Comparison of ENCODE assay signal across 15 cellular contexts in genomic region chr1:10940451-10940804, GRCh38.
DNase-seq lines count a peak whose midpoint lies in the region; ATAC-seq and TF ChIP-seq lines count a peak whose summit lies in the region.
"Had no signal": no experiment of that assay in that cellular context is flagged by ENCODE, and none has a peak within 500 bp of the region (broad histone marks: within the 10 kb centered on the region; RNA-seq: fewer than 3 reads in every experiment).

No MANE protein-coding gene starts in this region.

- peak overlapping the region; percentile 57 for H2AFZ ChIP-seq in neuronal stem cell (ENCODE audit: low read length)
- H2AFZ ChIP-seq: GM23248 had no signal

- no CpG with 5 or more reads among the region's 5 CpGs for WGBS in neuronal stem cell (ENCODE audit: extremely low coverage in 2 of 2, insufficient read length in 2 of 2, insufficient replicate concordance in 1 of 2), 2 donors

- TF ChIP-seq CTCF in foreskin fibroblast (IDR thresholded peaks at IDR 0.05; ENCODE audit: low read depth, low read length) = no peak

- peaks cover 8 to 11% of the 10 kb centered on the region in 2 donors for H3K4me1 ChIP-seq in neuronal stem cell (ENCODE audit: control insufficient read depth in 2 of 2, insufficient read depth in 1 of 2, low read depth in 1 of 2, low read length in 2 of 2)

- H3K4ac ChIP-seq in neuronal stem cell (ENCODE audit: low read length) = no peak overlapping the region

- ATAC-seq in HG03354 (IDR thresholded peaks at IDR 0.05; ENCODE audit: poor library complexity, severe bottlenecking, unreplicated experiment) = peak; percentile 21
- ATAC-seq: gastrocnemius medialis had no signal

- no peak overlapping the region for H3K14ac ChIP-seq in neuronal stem cell (ENCODE audit: low read length)

- no peak for DNase-seq in activated T-cell treated with anti-CD3 and anti-CD28 coated beads, Interleukin-2, amount 50 U/mL, for 24 hours
- DNase-seq in activated T-cell treated with anti-CD3 and anti-CD28 coated beads for 4 hours (no peak), neuronal stem cell (ENCODE audit: low spot score) (no peak), activated gamma-delta T cell (lab: John Stamatoyannopoulos, UW) (no peak), NCI-H2171 treated with DMSO at 0.1 percent for 48 hours (lab: John Stamatoyannopoulos, UW) (no peak), foreskin fibroblast (no peak)
- DNase-seq: gastrocnemius medialis; GM23248; NCI-H1092; NCI-H2227 treated with DMSO at 0.1 percent for 48 hours; NK-92 treated with Interleukin-12 subunit alpha and Interleukin-12 subunit beta, amount 100 ng/mL, for 24 hours; SHP77; trophoblast cell had no signal

- H2AK5ac ChIP-seq in neuronal stem cell (ENCODE audit: low read depth, low read length) = no peak overlapping the region

- no peak overlapping the region for H3K9ac ChIP-seq in neuronal stem cell (ENCODE audit: low read depth, low read length, poor library complexity)
- H3K9ac ChIP-seq: GM23248 had no signal

- no peak overlapping the region for H3K4me3 Mint-ChIP-seq in activated T-cell treated with anti-CD3 and anti-CD28 coated beads, Interleukin-2, amount 50 U/mL, for 24 hours
- peak overlapping the region; percentile 76 for H3K4me3 Mint-ChIP-seq in activated naive CD8-positive, alpha-beta T cell

- no peak overlapping the region for H3K4me2 ChIP-seq in neuronal stem cell (ENCODE audit: insufficient read depth, low read length, poor library complexity, severe bottlenecking)

- no peak overlapping the region for H4K8ac ChIP-seq in neuronal stem cell (ENCODE audit: low read depth, low read length)

- H3K27ac ChIP-seq in neuronal stem cell (replicated peaks; ENCODE audit: low read length) = no peak overlapping the region
- H3K27ac ChIP-seq: gastrocnemius medialis, GM23248 had no signal

- H3K36me3 ChIP-seq in neuronal stem cell (replicated peaks in 1 of 2; ENCODE audit: control insufficient read depth in 2 of 2, insufficient read depth in 2 of 2, low read length in 2 of 2) = no peaks in the 10 kb centered on the region
- H3K36me3 ChIP-seq: gastrocnemius medialis had no signal

- no peak overlapping the region for H2BK12ac ChIP-seq in neuronal stem cell (ENCODE audit: low read length)

- no peak overlapping the region for H2BK120ac ChIP-seq in neuronal stem cell (ENCODE audit: low read depth, low read length)

- H3K4me1 Mint-ChIP-seq in activated T-cell treated with anti-CD3 and anti-CD28 coated beads, Interleukin-2, amount 50 U/mL, for 24 hours (ENCODE audit: low read depth) = peaks cover 36% of the 10 kb centered on the region
- H3K4me1 Mint-ChIP-seq in activated naive CD8-positive, alpha-beta T cell (ENCODE audit: low read depth) = peaks cover 39% of the 10 kb centered on the region

- H3K79me1 ChIP-seq in neuronal stem cell (ENCODE audit: low read depth, low read length) = no peaks in the 10 kb centered on the region

- no peaks in the 10 kb centered on the region for H3K36me3 Mint-ChIP-seq in activated T-cell treated with anti-CD3 and anti-CD28 coated beads, Interleukin-2, amount 50 U/mL, for 24 hours (ENCODE audit: low read depth)
- H3K36me3 Mint-ChIP-seq in activated naive CD8-positive, alpha-beta T cell = no peaks in the 10 kb centered on the region

- H3K23ac ChIP-seq in neuronal stem cell (ENCODE audit: low read depth, low read length, poor library complexity) = no peak overlapping the region

- H3K9me3 Mint-ChIP-seq in activated T-cell treated with anti-CD3 and anti-CD28 coated beads, Interleukin-2, amount 50 U/mL, for 24 hours = no peaks in the 10 kb centered on the region
- H3K9me3 Mint-ChIP-seq in activated naive CD8-positive, alpha-beta T cell (ENCODE audit: low read depth) = no peaks in the 10 kb centered on the region

- H3K27ac Mint-ChIP-seq in activated T-cell treated with anti-CD3 and anti-CD28 coated beads, Interleukin-2, amount 50 U/mL, for 24 hours = peak overlapping the region; percentile 30
- H3K27ac Mint-ChIP-seq in activated naive CD8-positive, alpha-beta T cell = no peak overlapping the region

- H3K27me3 ChIP-seq in neuronal stem cell (ENCODE audit: control insufficient read depth in 3 of 3, insufficient read depth in 3 of 3, low read depth in 1 of 3, low read length in 3 of 3) = peaks cover 0 to 60% (median 0%) of the 10 kb centered on the region in 3 experiments
- H3K27me3 ChIP-seq: gastrocnemius medialis had no signal

- no peak overlapping the region for H3K18ac ChIP-seq in neuronal stem cell (ENCODE audit: low read length)

- H2BK5ac ChIP-seq in neuronal stem cell (ENCODE audit: low read length) = no peak overlapping the region

- peaks cover 76% of the 10 kb centered on the region for H3K27me3 Mint-ChIP-seq in activated T-cell treated with anti-CD3 and anti-CD28 coated beads, Interleukin-2, amount 50 U/mL, for 24 hours
- H3K27me3 Mint-ChIP-seq in activated naive CD8-positive, alpha-beta T cell = peaks cover 16% of the 10 kb centered on the region

- no peaks in the 10 kb centered on the region for H3K9me3 ChIP-seq in neuronal stem cell (replicated peaks in 1 of 2; ENCODE audit: control insufficient read depth in 2 of 2, insufficient read depth in 1 of 2, low read depth in 1 of 2, low read length in 2 of 2)
- H3K9me3 ChIP-seq: gastrocnemius medialis had no signal

- H2BK15ac ChIP-seq in neuronal stem cell (ENCODE audit: low read length) = no peak overlapping the region

- H4K91ac ChIP-seq in neuronal stem cell (ENCODE audit: low read depth, low read length, poor library complexity) = no peak overlapping the region

- no peak overlapping the region for H3K4me3 ChIP-seq in neuronal stem cell (ENCODE audit: low read length in 2 of 2)
- H3K4me3 ChIP-seq in foreskin fibroblast (ENCODE audit: low read depth in 1 of 2, low read length in 2 of 2) = no peak overlapping the region
- H3K4me3 ChIP-seq: gastrocnemius medialis, GM23248 had no signal
